ENCODE assay signal across 1 cellular context in genomic region chr19:15299568-15300409, GRCh38.
TF ChIP-seq lines count a peak whose summit lies in the region.

No MANE protein-coding gene starts in this region.

TF ChIP-seq in HepG2, 621 proteins besides CTCF, POLR2A, EP300 and RAD21 (continued from another document):
- no peak for TF ChIP-seq STAT6 (CRISPR knock-in tag; IDR thresholded peaks at IDR 0.05; ENCODE audit: borderline replicate concordance)
- TF ChIP-seq HINFP (CRISPR knock-in tag; IDR thresholded peaks at IDR 0.05; ENCODE audit: low read depth), result no peak
- 0 out of 2 replicates have a peak, but pooled peaks have one; percentile 29 for TF ChIP-seq NR2C2 (CRISPR knock-in tag; IDR thresholded peaks at IDR 0.05; ENCODE audit: borderline replicate concordance)
- TF ChIP-seq HDAC1 (CRISPR knock-in tag; IDR thresholded peaks at IDR 0.05), result no peak
- no peak for TF ChIP-seq MIXL1 (CRISPR knock-in tag; IDR thresholded peaks at IDR 0.05)
- no peak for TF ChIP-seq HBP1 (CRISPR knock-in tag; IDR thresholded peaks at IDR 0.05; ENCODE audit: low read depth)
- TF ChIP-seq CREB1 (IDR thresholded peaks at IDR 0.05), result no peak
- no peak for TF ChIP-seq CREB1 (CRISPR knock-in tag; IDR thresholded peaks at IDR 0.05)
- TF ChIP-seq POGZ (CRISPR knock-in tag; IDR thresholded peaks at IDR 0.05), result no peak
- no peak for TF ChIP-seq MEIS1 (CRISPR knock-in tag; IDR thresholded peaks at IDR 0.05; ENCODE audit: borderline replicate concordance)
- no peak for TF ChIP-seq PCBP1 (IDR thresholded peaks at IDR 0.05; ENCODE audit: borderline replicate concordance, low read depth, low read length)
- no peak for TF ChIP-seq NFATC3 (CRISPR knock-in tag; IDR thresholded peaks at IDR 0.05)
- 0 out of 2 replicates have a peak, but pooled peaks have one; percentile 19 for TF ChIP-seq SPEN (CRISPR knock-in tag; IDR thresholded peaks at IDR 0.05; ENCODE audit: low read depth)
- no peak for TF ChIP-seq ZNF773 (CRISPR knock-in tag; IDR thresholded peaks at IDR 0.05; ENCODE audit: borderline replicate concordance)
- peak; percentile 34; the same call in 1 of the 2 replicates for TF ChIP-seq ZNF121 (CRISPR knock-in tag; IDR thresholded peaks at IDR 0.05)
- no peak for TF ChIP-seq PRDM15 (CRISPR knock-in tag; IDR thresholded peaks at IDR 0.05)
- no peak for TF ChIP-seq ZBTB26 (CRISPR knock-in tag; IDR thresholded peaks at IDR 0.05; ENCODE audit: borderline replicate concordance)
- peak; percentile 90 for TF ChIP-seq ZNF770 (CRISPR knock-in tag; IDR thresholded peaks at IDR 0.05)
- TF ChIP-seq RFX1 (IDR thresholded peaks at IDR 0.05), result no peak
- no peak for TF ChIP-seq CHD2 (IDR thresholded peaks at IDR 0.05; ENCODE audit: low read depth, low read length)
- TF ChIP-seq ASH2L (IDR thresholded peaks at IDR 0.05; ENCODE audit: insufficient read length, low read depth, low read length), result no peak
